Comparison of ENCODE assay signal across 9 cellular contexts in genomic region chr14:91980157-91980556, GRCh38. TPM values are rescaled to one million over a fixed set of nuclear protein-coding genes. Genes with fewer than 3 reads are reported as not detected.
DNase-seq lines count a peak whose midpoint lies in the region; ATAC-seq, FAIRE-seq and TF ChIP-seq lines count a peak whose summit lies in the region.
"Had no signal": no experiment of that assay in that cellular context is flagged by ENCODE, and none has a peak within 500 bp of the region (broad histone marks: within the 10 kb centered on the region; RNA-seq: fewer than 3 reads in every experiment).

No MANE protein-coding gene starts in this region.

- H3K4me1 ChIP-seq in stomach: peaks cover 6 to 35% (median 12%) of the 10 kb centered on the region in 4 donors

- no peak overlapping the region for H3K4me3 ChIP-seq in cardiac fibroblast (replicated peaks in 1 of 2; ENCODE audit: low read depth in 2 of 2, low read length in 2 of 2)
- no peak overlapping the region for H3K4me3 ChIP-seq in stomach

- peak overlapping the region; percentile 4 for H3K27ac Mint-ChIP-seq in stimulated activated effector memory CD8-positive, alpha-beta T cell treated with anti-CD3 and anti-CD28 coated beads, Interleukin-12 subunit alpha, Interleukin-12 subunit beta, amount 100 ng/mL, for 72 hours
- H3K27ac Mint-ChIP-seq: activated naive CD8-positive, alpha-beta T cell treated with anti-CD3 and anti-CD28 coated beads, Interleukin-2, amount 10 ng/mL, durations not matched to agents 7 days and 5 days had no signal

- ATAC-seq in stimulated activated effector memory CD8-positive, alpha-beta T cell treated with anti-CD3 and anti-CD28 coated beads, Interleukin-12 subunit alpha, Interleukin-12 subunit beta, amount 100 ng/mL, for 72 hours: peak; percentile 99
- no peak for ATAC-seq in GM21515 (IDR thresholded peaks at IDR 0.05; ENCODE audit: unreplicated experiment)

- TF ChIP-seq CTCF in cardiac fibroblast (IDR thresholded peaks at IDR 0.05; ENCODE audit: low read depth, low read length): no peak
- TF ChIP-seq CTCF in stomach (IDR thresholded peaks at IDR 0.05): no peak

- in situ Hi-C loops in ACHN (cut with HindIII; ENCODE audit: low pct_ligation_motif_present, low pct_unique_long_range_greater_than_20kb, low sequenced_read_pairs): no loop called here

- peak; percentile 4 for FAIRE-seq in GM19239 (lab: Jason Lieb, UNC)

- no peaks in the 10 kb centered on the region for H3K9me3 ChIP-seq in stomach

- H3K27me3 ChIP-seq in stomach: no peaks in the 10 kb centered on the region

- no peak for TF ChIP-seq POLR2A in stomach (IDR thresholded peaks at IDR 0.05)

- DNase-seq in ACHN (peak; percentile 91), GM19239 (ENCODE audit: insufficient read length, low spot score) (no peak), HT1080 (ENCODE audit: low read depth) (peak; percentile 96), cardiac fibroblast (ENCODE audit: low read depth in 2 of 2) (peak; percentile 82 to 97), stomach (no peak), NCI-H2171 (lab: John Stamatoyannopoulos, UW) (no peak)
- DNase-seq in stimulated activated effector memory CD8-positive, alpha-beta T cell treated with anti-CD3 and anti-CD28 coated beads, Interleukin-12 subunit alpha, Interleukin-12 subunit beta, amount 100 ng/mL, for 72 hours (ENCODE audit: low spot score in 2 of 2): no peak
- DNase-seq: activated naive CD8-positive, alpha-beta T cell treated with anti-CD3 and anti-CD28 coated beads, Interleukin-2, amount 10 ng/mL, durations not matched to agents 7 days and 5 days had no signal

- intact Hi-C loops in stomach (cut with DNase I; ENCODE audit: low total_unique reads): no loop called here

- peaks cover 68% of the 10 kb centered on the region for H3K36me3 Mint-ChIP-seq in stimulated activated effector memory CD8-positive, alpha-beta T cell treated with anti-CD3 and anti-CD28 coated beads, Interleukin-12 subunit alpha, Interleukin-12 subunit beta, amount 100 ng/mL, for 72 hours

- peaks cover 21% of the 10 kb centered on the region for H3K4me1 Mint-ChIP-seq in stimulated activated effector memory CD8-positive, alpha-beta T cell treated with anti-CD3 and anti-CD28 coated beads, Interleukin-12 subunit alpha, Interleukin-12 subunit beta, amount 100 ng/mL, for 72 hours
- H3K4me1 Mint-ChIP-seq: activated naive CD8-positive, alpha-beta T cell treated with anti-CD3 and anti-CD28 coated beads, Interleukin-2, amount 10 ng/mL, durations not matched to agents 7 days and 5 days had no signal

- H3K27ac ChIP-seq in stomach: peak overlapping the region in 1 of 5 donors; percentile 38

- no peaks in the 10 kb centered on the region for H3K9me3 Mint-ChIP-seq in stimulated activated effector memory CD8-positive, alpha-beta T cell treated with anti-CD3 and anti-CD28 coated beads, Interleukin-12 subunit alpha, Interleukin-12 subunit beta, amount 100 ng/mL, for 72 hours
- H3K9me3 Mint-ChIP-seq: activated naive CD8-positive, alpha-beta T cell treated with anti-CD3 and anti-CD28 coated beads, Interleukin-2, amount 10 ng/mL, durations not matched to agents 7 days and 5 days had no signal

- H3K36me3 ChIP-seq in stomach: peaks cover 0 to 50% (median 40%) of the 10 kb centered on the region in 4 donors

- no peak overlapping the region for H3K4me3 Mint-ChIP-seq in stimulated activated effector memory CD8-positive, alpha-beta T cell treated with anti-CD3 and anti-CD28 coated beads, Interleukin-12 subunit alpha, Interleukin-12 subunit beta, amount 100 ng/mL, for 72 hours
- H3K4me3 Mint-ChIP-seq: activated naive CD8-positive, alpha-beta T cell treated with anti-CD3 and anti-CD28 coated beads, Interleukin-2, amount 10 ng/mL, durations not matched to agents 7 days and 5 days had no signal

- TF ChIP-seq EP300 in stomach (IDR thresholded peaks at IDR 0.05): no peak

RNA-seq across cellular contexts. Expression of gene FBLN5, which starts 32.7 kb away (rescaled TPM):
- total RNA-seq in HT1080 (2014; rRNA removed; shearing (Covaris generic)): 0.47 and 0.67 TPM in 2 replicates
- 0.31 and 0.52 TPM in 2 replicates for polyA plus RNA-seq in HT1080 (2015; cell fraction: cytosol; rRNA removed)
- polyA plus RNA-seq in HT1080 (2015; cell fraction: nucleus; rRNA removed): 0.06 and 0.36 TPM in 2 replicates
- 100 to 1,000 TPM in 2 of 5 donors, 10 to 100 TPM in 3; 44.9 to 151 (median 76.3) TPM for total RNA-seq in stomach
- polyA plus RNA-seq in stomach: 10 to 100 TPM; 20.1 to 48.3 (median 22.7) TPM

RNA-seq across cellular contexts. Expression of gene TRIP11, which starts 59.7 kb away (rescaled TPM):
- total RNA-seq in HT1080 (2014; rRNA removed; shearing (Covaris generic)): 15.2 and 16.7 TPM in 2 replicates
- polyA plus RNA-seq in HT1080 (2015; cell fraction: cytosol; rRNA removed): 6.2 and 7.9 TPM in 2 replicates
- polyA plus RNA-seq in HT1080 (2015; cell fraction: nucleus; rRNA removed): 16.7 and 19.2 TPM in 2 replicates
- 100 to 1,000 TPM in 1 of 5 donors, 10 to 100 TPM in 4; 20.9 to 135 (median 62.6) TPM for total RNA-seq in stomach
- 1 to 10 TPM; 3.5 to 3.8 (median 3.8) TPM for polyA plus RNA-seq in stomach

Comparison
In these comparisons a context has a peak if more than half of its experiments do, and no peak if none do; other contexts are left out.
1. DNase-seq: peak in ACHN (single experiment), HT1080 (single experiment) and cardiac fibroblast (2 of 2); none in GM19239 (single experiment), stimulated activated effector memory CD8-positive, alpha-beta T cell treated with anti-CD3 and anti-CD28 coated beads, Interleukin-12 subunit alpha, Interleukin-12 subunit beta, amount 100 ng/mL, for 72 hours (0 of 2), stomach (single experiment) and NCI-H2171 (single experiment).
2. RNA of gene FBLN5, which starts 32.7 kb away (total RNA-seq): 44.9 to 151 TPM in stomach; 0.47 to 0.67 TPM in HT1080; every median in the first group is over 10 times any median in the second.